Comparison of ENCODE assay signal across 9 cellular contexts in genomic region chr18:9643549-9643948, GRCh38. TPM values are rescaled to one million over a fixed set of nuclear protein-coding genes. Genes with fewer than 3 reads are reported as not detected.
DNase-seq lines count a peak whose midpoint lies in the region; ATAC-seq and TF ChIP-seq lines count a peak whose summit lies in the region.
"Had no signal": no experiment of that assay in that cellular context is flagged by ENCODE, and none has a peak within 500 bp of the region (broad histone marks: within the 10 kb centered on the region; RNA-seq: fewer than 3 reads in every experiment).

No MANE protein-coding gene starts in this region.

- H3K36me3 Mint-ChIP-seq in CD4-positive, alpha-beta T cell (ENCODE audit: low read depth), result no peaks in the 10 kb centered on the region
- H3K36me3 Mint-ChIP-seq: naive thymus-derived CD4-positive, alpha-beta T cell had no signal

- H3K4me2 ChIP-seq in HCT116 (ENCODE audit: low read length), result peak overlapping the region; percentile 72

- CTCF ChIA-PET in HCT116 (lab: Charles Lee), result no interaction called here
- CTCF ChIA-PET in CD4-positive, alpha-beta T cell (lab: Charles Lee), result no interaction called here

- H3K4me3 ChIP-seq in HCT116 (replicated peaks in 1 of 2; ENCODE audit: low read depth in 1 of 2, low read length in 2 of 2) (peak overlapping the region in 1 of 2 experiments; percentile 22; a peak in 1 of 4 replicates), skeletal muscle cell (ENCODE audit: low read depth, low read length) (no peak overlapping the region)

- ATAC-seq in HCT116 (peak; percentile 97), left cardiac atrium (peak; percentile 65 to 95)
- no peak for ATAC-seq in CD4-positive, alpha-beta T cell (ENCODE audit: poor library complexity)
- ATAC-seq: naive thymus-derived CD4-positive, alpha-beta T cell had no signal

- no peaks in the 10 kb centered on the region for H3K9me3 ChIP-seq in HCT116 (ENCODE audit: control insufficient read depth in 1 of 2, insufficient read depth in 1 of 2, low read depth in 1 of 2, low read length in 2 of 2)
- no peaks in the 10 kb centered on the region for H3K9me3 ChIP-seq in CD4-positive, alpha-beta T cell (ENCODE audit: control insufficient read depth, low read length)

- TF ChIP-seq POLR2A in HCT116 (IDR thresholded peaks at IDR 0.05; ENCODE audit: borderline replicate concordance, extremely low read depth, insufficient read depth, insufficient read length), result no peak

- H2AFZ ChIP-seq in HCT116 (ENCODE audit: low read depth, low read length, poor library complexity, severe bottlenecking), result peak overlapping the region; percentile 89

- H3K4me1 Mint-ChIP-seq in CD4-positive, alpha-beta T cell (ENCODE audit: low read depth), result no peaks in the 10 kb centered on the region

- H3K27me3 ChIP-seq in HCT116 (ENCODE audit: insufficient read depth, low read length), result no peaks in the 10 kb centered on the region
- peaks cover 5% of the 10 kb centered on the region for H3K27me3 ChIP-seq in CD4-positive, alpha-beta T cell (ENCODE audit: control insufficient read depth, insufficient read depth, low read length)

- H3K9ac ChIP-seq in HCT116 (ENCODE audit: low read length), result peak overlapping the region; percentile 46

- H3K27ac Mint-ChIP-seq in CD4-positive, alpha-beta T cell, result no peak overlapping the region
- H3K27ac Mint-ChIP-seq: naive thymus-derived CD4-positive, alpha-beta T cell had no signal

- H3K9me3 Mint-ChIP-seq in CD4-positive, alpha-beta T cell, result no peaks in the 10 kb centered on the region

- H3K9me2 ChIP-seq in HCT116 (ENCODE audit: insufficient read depth), result no peaks in the 10 kb centered on the region

- POLR2A ChIA-PET in HCT116 (lab: Charles Lee), result no interaction called here
- POLR2A ChIA-PET in CD4-positive, alpha-beta T cell (lab: Charles Lee), result no interaction called here

- H3K27me3 Mint-ChIP-seq in CD4-positive, alpha-beta T cell, result peaks cover 3% of the 10 kb centered on the region

- no peaks in the 10 kb centered on the region for H3K79me2 ChIP-seq in HCT116 (ENCODE audit: insufficient read depth, low read length)

- BruUV-seq in HCT116 (replicated peaks; lab: Mats Ljungman, UMichigan), result no TSS peak

- RAD21 ChIA-PET in HCT116 (lab: Charles Lee; ENCODE audit: low non-redundant PET in 1 of 2, low total read pairs in 2 of 2, uncharacterized antibody in 2 of 2, unreplicated experiment in 2 of 2), result no interaction called here

- no peaks in the 10 kb centered on the region for H4K20me1 ChIP-seq in HCT116 (ENCODE audit: insufficient read depth)

- intact Hi-C loops in HCT116 (cut with micrococcal nuclease), result no loop called here
- intact Hi-C loops in left cardiac atrium (cut with DNase I), result no loop called here
- intact Hi-C loops in posterior vena cava (cut with DNase I), result no loop called here
- intact Hi-C loops in CD4-positive, alpha-beta T cell (cut with DNase I, micrococcal nuclease), result no loop called here

- H3K4me1 ChIP-seq in HCT116 (ENCODE audit: control insufficient read depth in 1 of 2, insufficient read depth in 2 of 2, low read length in 2 of 2), result peaks cover 17 to 29% of the 10 kb centered on the region in 2 experiments

- no peaks in the 10 kb centered on the region for H3K36me3 ChIP-seq in HCT116 (ENCODE audit: control insufficient read depth in 1 of 2, insufficient read depth in 2 of 2, low read length in 2 of 2)

- TF ChIP-seq RAD21 in HCT116 (IDR thresholded peaks at IDR 0.05; ENCODE audit: low read depth), result no peak

- DNase-seq in HCT116 (ENCODE audit: low read depth, low spot score), result peak; percentile 85
- DNase-seq in SW 1271 (lab: John Stamatoyannopoulos, UW), result peak; percentile 81 to 95
- DNase-seq in left cardiac atrium, result no peak
- DNase-seq in skeletal muscle cell (ENCODE audit: low read depth), result peak; percentile 88
- no peak for DNase-seq in hypothalamus (lab: John Stamatoyannopoulos, UW)
- DNase-seq in posterior vena cava (ENCODE audit: low spot score), result no peak
- no peak for DNase-seq in HUDEP-2 (lab: John Stamatoyannopoulos, UW; ENCODE audit: unreplicated experiment in 76 of 76)
- DNase-seq in CD4-positive, alpha-beta T cell, result no peak
- DNase-seq: naive thymus-derived CD4-positive, alpha-beta T cell had no signal

- H3K4me3 Mint-ChIP-seq in CD4-positive, alpha-beta T cell, result no peak overlapping the region
- H3K4me3 Mint-ChIP-seq: naive thymus-derived CD4-positive, alpha-beta T cell had no signal

- no peak for TF ChIP-seq CTCF in HCT116 (IDR thresholded peaks at IDR 0.05 in 2 of 3, conservative IDR thresholded peaks at IDR 0.05 in 1 of 3; ENCODE audit: borderline replicate concordance in 1 of 3, insufficient read depth in 1 of 3, low read depth in 2 of 3, low read length in 2 of 3)
- TF ChIP-seq CTCF in CD4-positive, alpha-beta T cell (IDR thresholded peaks at IDR 0.05), result no peak

- H3K27ac ChIP-seq in HCT116 (ENCODE audit: low read depth, low read length), result no peak overlapping the region
- H3K27ac ChIP-seq in CD4-positive, alpha-beta T cell (ENCODE audit: low read depth, low read length), result no peak overlapping the region

TF ChIP-seq in HCT116, 20 proteins besides CTCF, POLR2A, EP300 and RAD21:
- TF ChIP-seq CBX3 (IDR thresholded peaks at IDR 0.05; ENCODE audit: low read depth) (no peak; the same call in 1 of the 2 replicates), SP1 (IDR thresholded peaks at IDR 0.05; ENCODE audit: low read depth) (peak; percentile 58), JUND (IDR thresholded peaks at IDR 0.05) (peak; percentile 73), FOSL1 (IDR thresholded peaks at IDR 0.05; ENCODE audit: low read depth) (peak; percentile 80)

RNA-seq across cellular contexts. Expression of gene PPP4R1, which starts 29.2 kb away (rescaled TPM):
- total RNA-seq in HCT116 (2021; ENCODE audit: unreplicated experiment) (66.7 TPM), left cardiac atrium (10 to 100 TPM; 55.8 to 77.6 TPM), posterior vena cava (100 to 1,000 TPM in 1 of 2 donors, 10 to 100 TPM in 1; 84.0 to 108 TPM)
- polyA plus RNA-seq in HCT116 (2012), result 35.7 and 39.8 TPM in 2 replicates
- total RNA-seq in CD4-positive, alpha-beta T cell, result 10 to 100 TPM; 35.7 to 40.2 TPM

Comparison
In these comparisons a context has a peak if more than half of its experiments do, and no peak if none do; other contexts are left out.
1. DNase-seq: peak in HCT116 (single experiment), SW 1271 (2 of 2) and skeletal muscle cell (single experiment); none in left cardiac atrium (single experiment), hypothalamus (0 of 51), posterior vena cava (single experiment), HUDEP-2 (0 of 76) and CD4-positive, alpha-beta T cell (0 of 10).